In the genomic region with DNA sequence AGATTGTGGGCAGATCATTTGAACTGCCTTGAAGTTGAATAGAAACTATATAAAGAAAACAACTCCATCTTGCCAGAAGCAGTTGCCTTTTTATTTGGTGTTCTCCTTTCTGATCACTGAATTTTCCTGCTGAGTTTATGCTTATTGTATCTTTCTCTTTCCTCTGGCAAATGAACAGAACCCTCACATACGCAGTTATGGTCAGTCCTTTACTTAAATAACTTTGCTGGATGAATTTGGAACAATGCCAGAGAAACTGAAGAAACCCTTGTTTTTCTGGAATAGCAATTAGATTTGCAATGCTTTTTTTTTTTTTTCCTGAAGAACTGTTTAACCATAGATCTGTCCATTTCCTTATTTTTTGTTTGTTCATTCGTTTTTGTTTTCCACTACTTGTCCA, we compare ENCODE assay signal across 23 cellular contexts.
DNase-seq lines count a peak whose midpoint lies in the region; ATAC-seq, FAIRE-seq and TF ChIP-seq lines count a peak whose summit lies in the region.
"Had no signal": no experiment of that assay in that cellular context is flagged by ENCODE, and none has a peak within 500 bp of the region (broad histone marks: within the 10 kb centered on the region; RNA-seq: fewer than 3 reads in every experiment).

No MANE protein-coding gene starts in this region.

- DNase-seq in NCI-H446 (lab: John Stamatoyannopoulos, UW): peak; percentile 0 to 10
- DNase-seq in NCI-H446 treated with DMSO at 0.1 percent for 48 hours (lab: John Stamatoyannopoulos, UW): no peak
- DNase-seq in cardiac fibroblast (ENCODE audit: low read depth in 2 of 2): peak; percentile 60 to 68
- DNase-seq in keratinocyte (ENCODE audit: low read depth, low spot score): no peak
- DNase-seq in suprapubic skin (ENCODE audit: low spot score in 2 of 2): no peak
- DNase-seq in HTR-8/SVneo (ENCODE audit: insufficient read length, low spot score): no peak
- DNase-seq: 8988T; activated T-cell treated with anti-CD3 and anti-CD28 coated beads, Interleukin-2, amount 50 U/mL, for 4 hours; erythroblast; GOT3; NCI-H1105 treated with DMSO at 0.1 percent for 48 hours; NCI-H2171 treated with DMSO at 0.1 percent for 48 hours; pancreas; stimulated activated CD4-positive, alpha-beta T cell treated with anti-CD3 and anti-CD28 coated beads, Interleukin-2, amount 100 ng/mL, for 48 hours; T-helper 9 cell had no signal

- TF ChIP-seq POLR2A in suprapubic skin (IDR thresholded peaks at IDR 0.05): no peak

- no peak overlapping the region for H3K4me3 ChIP-seq in cardiac fibroblast (replicated peaks in 1 of 2; ENCODE audit: low read depth in 2 of 2, low read length in 2 of 2)
- no peak overlapping the region for H3K4me3 ChIP-seq in keratinocyte (ENCODE audit: control insufficient read depth in 2 of 3, extremely low read depth in 1 of 3, insufficient read depth in 2 of 3, low read depth in 1 of 3, low read length in 3 of 3)
- H3K4me3 ChIP-seq in suprapubic skin: no peak overlapping the region
- H3K4me3 ChIP-seq: BLaER1, lung, pancreas had no signal

- H3K4me1 ChIP-seq in keratinocyte (ENCODE audit: control insufficient read depth, extremely low read depth, insufficient read depth, low read length) (peaks cover 22% of the 10 kb centered on the region), suprapubic skin (peaks cover 45% of the 10 kb centered on the region)
- H3K4me1 ChIP-seq: BLaER1 had no signal

- H4K20me1 ChIP-seq in keratinocyte (ENCODE audit: control insufficient read depth, extremely low read depth, insufficient read depth, low read length): no peaks in the 10 kb centered on the region
- H4K20me1 ChIP-seq: BLaER1 had no signal

- TF ChIP-seq CTCF in cardiac fibroblast (IDR thresholded peaks at IDR 0.05; ENCODE audit: low read depth, low read length) (no peak), keratinocyte (optimal IDR thresholded peaks at IDR 0.05 in 1 of 3, IDR thresholded peaks at IDR 0.05 in 1 of 3, conservative IDR thresholded peaks at IDR 0.05 in 1 of 3; ENCODE audit: extremely low read depth in 1 of 3, insufficient read depth in 2 of 3, low read length in 3 of 3) (no peak), suprapubic skin (IDR thresholded peaks at IDR 0.05) (no peak)

- FAIRE-seq in keratinocyte (lab: Jason Lieb, UNC): peak; percentile 20
- no peak for FAIRE-seq in HTR-8/SVneo (lab: Jason Lieb, UNC)
- FAIRE-seq: D721Med, GM18507, pancreas had no signal

- H3K9me3 ChIP-seq in keratinocyte (ENCODE audit: control insufficient read depth, low read depth, low read length): no peaks in the 10 kb centered on the region
- H3K9me3 ChIP-seq in suprapubic skin: no peaks in the 10 kb centered on the region
- H3K9me3 ChIP-seq: BLaER1, pancreas had no signal

- 10% methylated on average over 2 of the region's 2 CpGs for WGBS in suprapubic skin

- TF ChIP-seq EP300 in suprapubic skin (IDR thresholded peaks at IDR 0.05): no peak

- no peaks in the 10 kb centered on the region for H3K79me2 ChIP-seq in keratinocyte (ENCODE audit: control insufficient read depth, insufficient read depth, low read length)

- H3K4me2 ChIP-seq in keratinocyte (ENCODE audit: control insufficient read depth, extremely low read depth, insufficient read depth, low read depth, low read length): peak overlapping the region; percentile 0
- H3K4me2 ChIP-seq: BLaER1 had no signal

- dilution Hi-C loops in keratinocyte (cut with MboI; ENCODE audit: extremely low pct_ligation_motif_present, low sequenced_read_pairs): no loop called here

- H3K36me3 ChIP-seq in keratinocyte (ENCODE audit: control insufficient read depth in 2 of 2, extremely low read depth in 1 of 2, insufficient read depth in 2 of 2, low read length in 2 of 2) (no peaks in the 10 kb centered on the region), suprapubic skin (no peaks in the 10 kb centered on the region)
- H3K36me3 ChIP-seq: BLaER1, pancreas had no signal

- no peaks in the 10 kb centered on the region for H3K27me3 ChIP-seq in keratinocyte (ENCODE audit: control insufficient read depth, extremely low read depth, insufficient read depth, low read length)
- no peaks in the 10 kb centered on the region for H3K27me3 ChIP-seq in suprapubic skin
- H3K27me3 ChIP-seq: BLaER1, pancreas had no signal

- no peak overlapping the region for H2AFZ ChIP-seq in keratinocyte (ENCODE audit: control insufficient read depth, low read length)

- ATAC-seq in GM21381 (IDR thresholded peaks at IDR 0.05; ENCODE audit: unreplicated experiment): no peak
- ATAC-seq in GM19452 (IDR thresholded peaks at IDR 0.05; ENCODE audit: unreplicated experiment): no peak
- ATAC-seq: activated CD4-positive, CD25-positive, alpha-beta regulatory T cell treated with anti-CD3 and anti-CD28 coated beads, Interleukin-2, amount 50 U/mL, for 24 hours; activated T-cell treated with anti-CD3 and anti-CD28 coated beads, Interleukin-2, amount 50 U/mL, for 4 hours; Panc1 had no signal

- no peak overlapping the region for H3K9ac ChIP-seq in keratinocyte (ENCODE audit: control insufficient read depth, extremely low read depth, insufficient read depth, low read length)
- H3K9ac ChIP-seq: BLaER1 had no signal

- no peaks in the 10 kb centered on the region for H3K9me1 ChIP-seq in keratinocyte (ENCODE audit: control insufficient read depth, extremely low read depth, insufficient read depth, low read length)

- H3K27ac ChIP-seq in keratinocyte (ENCODE audit: control insufficient read depth, insufficient read depth, low read length) (no peak overlapping the region), suprapubic skin (peak overlapping the region; percentile 0)
- H3K27ac ChIP-seq: BLaER1 had no signal

Comparison
In these comparisons a context has a peak if more than half of its experiments do, and no peak if none do; other contexts are left out.
1. DNase-seq: peak in NCI-H446 (2 of 2) and cardiac fibroblast (2 of 2); none in NCI-H446 treated with DMSO at 0.1 percent for 48 hours (single experiment), keratinocyte (single experiment), suprapubic skin (0 of 2) and HTR-8/SVneo (single experiment).